In genomic region chr20:50425076-50425475, GRCh38 we compare ENCODE assay signal across 1 cellular context.
TF ChIP-seq lines count a peak whose summit lies in the region.

No MANE protein-coding gene starts in this region.

TF ChIP-seq in K562, 482 proteins besides CTCF, POLR2A, EP300 and RAD21 (continued from another document and continues in another):
- TF ChIP-seq RNF219 (CRISPR knock-in tag; IDR thresholded peaks at IDR 0.05) = no peak
- TF ChIP-seq MTA1 (IDR thresholded peaks at IDR 0.05; ENCODE audit: borderline replicate concordance) = no peak
- TF ChIP-seq, protein P1, sequence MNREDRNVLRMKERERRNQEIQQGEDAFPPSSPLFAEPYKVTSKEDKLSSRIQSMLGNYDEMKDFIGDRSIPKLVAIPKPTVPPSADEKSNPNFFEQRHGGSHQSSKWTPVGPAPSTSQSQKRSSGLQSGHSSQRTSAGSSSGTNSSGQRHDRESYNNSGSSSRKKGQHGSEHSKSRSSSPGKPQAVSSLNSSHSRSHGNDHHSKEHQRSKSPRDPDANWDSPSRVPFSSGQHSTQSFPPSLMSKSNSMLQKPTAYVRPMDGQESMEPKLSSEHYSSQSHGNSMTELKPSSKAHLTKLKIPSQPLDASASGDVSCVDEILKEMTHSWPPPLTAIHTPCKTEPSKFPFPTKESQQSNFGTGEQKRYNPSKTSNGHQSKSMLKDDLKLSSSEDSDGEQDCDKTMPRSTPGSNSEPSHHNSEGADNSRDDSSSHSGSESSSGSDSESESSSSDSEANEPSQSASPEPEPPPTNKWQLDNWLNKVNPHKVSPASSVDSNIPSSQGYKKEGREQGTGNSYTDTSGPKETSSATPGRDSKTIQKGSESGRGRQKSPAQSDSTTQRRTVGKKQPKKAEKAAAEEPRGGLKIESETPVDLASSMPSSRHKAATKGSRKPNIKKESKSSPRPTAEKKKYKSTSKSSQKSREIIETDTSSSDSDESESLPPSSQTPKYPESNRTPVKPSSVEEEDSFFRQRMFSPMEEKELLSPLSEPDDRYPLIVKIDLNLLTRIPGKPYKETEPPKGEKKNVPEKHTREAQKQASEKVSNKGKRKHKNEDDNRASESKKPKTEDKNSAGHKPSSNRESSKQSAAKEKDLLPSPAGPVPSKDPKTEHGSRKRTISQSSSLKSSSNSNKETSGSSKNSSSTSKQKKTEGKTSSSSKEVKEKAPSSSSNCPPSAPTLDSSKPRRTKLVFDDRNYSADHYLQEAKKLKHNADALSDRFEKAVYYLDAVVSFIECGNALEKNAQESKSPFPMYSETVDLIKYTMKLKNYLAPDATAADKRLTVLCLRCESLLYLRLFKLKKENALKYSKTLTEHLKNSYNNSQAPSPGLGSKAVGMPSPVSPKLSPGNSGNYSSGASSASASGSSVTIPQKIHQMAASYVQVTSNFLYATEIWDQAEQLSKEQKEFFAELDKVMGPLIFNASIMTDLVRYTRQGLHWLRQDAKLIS (CRISPR knock-in tag; IDR thresholded peaks at IDR 0.05) = no peak
- TF ChIP-seq CEBPZ (IDR thresholded peaks at IDR 0.05; ENCODE audit: borderline replicate concordance, low read depth, low read length) = no peak
- no peak for TF ChIP-seq ZNF174 (CRISPR knock-in tag; IDR thresholded peaks at IDR 0.05)
- TF ChIP-seq ZNF592 (IDR thresholded peaks at IDR 0.05) = no peak
- 0 out of 3 replicates have a peak, but pooled peaks of 1 of the 2 experiments have one; percentile 12 for TF ChIP-seq CBX3 (IDR thresholded peaks at IDR 0.05; ENCODE audit: borderline replicate concordance in 1 of 2, low read length in 2 of 2)
- TF ChIP-seq, protein P2, sequence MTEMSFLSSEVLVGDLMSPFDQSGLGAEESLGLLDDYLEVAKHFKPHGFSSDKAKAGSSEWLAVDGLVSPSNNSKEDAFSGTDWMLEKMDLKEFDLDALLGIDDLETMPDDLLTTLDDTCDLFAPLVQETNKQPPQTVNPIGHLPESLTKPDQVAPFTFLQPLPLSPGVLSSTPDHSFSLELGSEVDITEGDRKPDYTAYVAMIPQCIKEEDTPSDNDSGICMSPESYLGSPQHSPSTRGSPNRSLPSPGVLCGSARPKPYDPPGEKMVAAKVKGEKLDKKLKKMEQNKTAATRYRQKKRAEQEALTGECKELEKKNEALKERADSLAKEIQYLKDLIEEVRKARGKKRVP (CRISPR knock-in tag; IDR thresholded peaks at IDR 0.05) = no peak
- TF ChIP-seq TOE1 (IDR thresholded peaks at IDR 0.05; ENCODE audit: borderline replicate concordance) = no peak
- no peak for TF ChIP-seq TOE1 (CRISPR knock-in tag; IDR thresholded peaks at IDR 0.05; ENCODE audit: borderline replicate concordance, low read depth)
- TF ChIP-seq MCM2 (IDR thresholded peaks at IDR 0.05; ENCODE audit: low read depth) = no peak
- no peak for TF ChIP-seq ZKSCAN3 (CRISPR knock-in tag; IDR thresholded peaks at IDR 0.05)
- TF ChIP-seq CBFA2T2 (conservative IDR thresholded peaks at IDR 0.05) = 0 out of 2 replicates have a peak, but pooled peaks have one; percentile 13
- TF ChIP-seq HIVEP1 (CRISPR knock-in tag; IDR thresholded peaks at IDR 0.05) = no peak
- TF ChIP-seq, protein P3, sequence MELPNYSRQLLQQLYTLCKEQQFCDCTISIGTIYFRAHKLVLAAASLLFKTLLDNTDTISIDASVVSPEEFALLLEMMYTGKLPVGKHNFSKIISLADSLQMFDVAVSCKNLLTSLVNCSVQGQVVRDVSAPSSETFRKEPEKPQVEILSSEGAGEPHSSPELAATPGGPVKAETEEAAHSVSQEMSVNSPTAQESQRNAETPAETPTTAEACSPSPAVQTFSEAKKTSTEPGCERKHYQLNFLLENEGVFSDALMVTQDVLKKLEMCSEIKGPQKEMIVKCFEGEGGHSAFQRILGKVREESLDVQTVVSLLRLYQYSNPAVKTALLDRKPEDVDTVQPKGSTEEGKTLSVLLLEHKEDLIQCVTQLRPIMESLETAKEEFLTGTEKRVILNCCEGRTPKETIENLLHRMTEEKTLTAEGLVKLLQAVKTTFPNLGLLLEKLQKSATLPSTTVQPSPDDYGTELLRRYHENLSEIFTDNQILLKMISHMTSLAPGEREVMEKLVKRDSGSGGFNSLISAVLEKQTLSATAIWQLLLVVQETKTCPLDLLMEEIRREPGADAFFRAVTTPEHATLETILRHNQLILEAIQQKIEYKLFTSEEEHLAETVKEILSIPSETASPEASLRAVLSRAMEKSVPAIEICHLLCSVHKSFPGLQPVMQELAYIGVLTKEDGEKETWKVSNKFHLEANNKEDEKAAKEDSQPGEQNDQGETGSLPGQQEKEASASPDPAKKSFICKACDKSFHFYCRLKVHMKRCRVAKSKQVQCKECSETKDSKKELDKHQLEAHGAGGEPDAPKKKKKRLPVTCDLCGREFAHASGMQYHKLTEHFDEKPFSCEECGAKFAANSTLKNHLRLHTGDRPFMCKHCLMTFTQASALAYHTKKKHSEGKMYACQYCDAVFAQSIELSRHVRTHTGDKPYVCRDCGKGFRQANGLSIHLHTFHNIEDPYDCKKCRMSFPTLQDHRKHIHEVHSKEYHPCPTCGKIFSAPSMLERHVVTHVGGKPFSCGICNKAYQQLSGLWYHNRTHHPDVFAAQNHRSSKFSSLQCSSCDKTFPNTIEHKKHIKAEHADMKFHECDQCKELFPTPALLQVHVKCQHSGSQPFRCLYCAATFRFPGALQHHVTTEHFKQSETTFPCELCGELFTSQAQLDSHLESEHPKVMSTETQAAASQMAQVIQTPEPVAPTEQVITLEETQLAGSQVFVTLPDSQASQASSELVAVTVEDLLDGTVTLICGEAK (IDR thresholded peaks at IDR 0.05) = no peak
- TF ChIP-seq, protein P3 (CRISPR knock-in tag; IDR thresholded peaks at IDR 0.05) = no peak
- TF ChIP-seq ZNF655 (CRISPR knock-in tag; IDR thresholded peaks at IDR 0.05) = no peak
- no peak for TF ChIP-seq SUPT5H (IDR thresholded peaks at IDR 0.05)
- TF ChIP-seq ZNF778 (CRISPR knock-in tag; IDR thresholded peaks at IDR 0.05) = no peak
- no peak for TF ChIP-seq ZNF75A (CRISPR knock-in tag; IDR thresholded peaks at IDR 0.05)
- no peak for TF ChIP-seq HNRNPUL1 (IDR thresholded peaks at IDR 0.05; ENCODE audit: low read length)
- TF ChIP-seq THAP7 (CRISPR knock-in tag; IDR thresholded peaks at IDR 0.05) = peak; percentile 33; the same call in 1 of the 2 replicates
- TF ChIP-seq GTF2F1 (IDR thresholded peaks at IDR 0.05; ENCODE audit: low read depth, low read length) = no peak
- TF ChIP-seq XRCC4 (IDR thresholded peaks at IDR 0.05; ENCODE audit: extremely low read depth, insufficient read depth, insufficient read length) = no peak
- no peak for TF ChIP-seq CBX1 (IDR thresholded peaks at IDR 0.05; ENCODE audit: low read depth)
- TF ChIP-seq TRIM28 (IDR thresholded peaks at IDR 0.05) = no peak
- peak in 2 of 3 experiments; percentile 53 to 72 for TF ChIP-seq YY1 (IDR thresholded peaks at IDR 0.05; ENCODE audit: borderline replicate concordance in 1 of 3, control insufficient read depth in 1 of 3, extremely low read depth in 1 of 3, insufficient read depth in 3 of 3, insufficient read length in 1 of 3, insufficient replicate concordance in 2 of 3, low read depth in 1 of 3, low read length in 2 of 3)
- TF ChIP-seq SREBF2 (CRISPR knock-in tag; IDR thresholded peaks at IDR 0.05) = no peak
